In genomic region chr6:90523779-90524310, GRCh38 we compare ENCODE assay signal across 27 cellular contexts.
"Had no signal": no experiment of that assay in that cellular context is flagged by ENCODE, and none has a peak within 500 bp of the region (broad histone marks: within the 10 kb centered on the region; RNA-seq: fewer than 3 reads in every experiment).

No MANE protein-coding gene starts in this region.

- ATAC-seq: activated CD8-positive, alpha-beta T cell treated with anti-CD3 and anti-CD28 coated beads for 36 hours; activated naive CD4-positive, alpha-beta T cell treated with anti-CD3 and anti-CD28 coated beads, Interleukin-2, amount 50 U/mL, for 72 hours; gastrocnemius medialis; psoas muscle; upper lobe of right lung had no signal

- H3K4me3 Mint-ChIP-seq: activated CD8-positive, alpha-beta T cell treated with anti-CD3 and anti-CD28 coated beads for 36 hours; central memory CD8-positive, alpha-beta T cell; dendritic cell treated with granulocyte-macrophage colony-stimulating factor and Interleukin-4, amounts not matched to agents 40 ng/mL and 50 ng/mL, for 4 days; mesothelial cell of epicardium; naive B cell had no signal

- H3K4me1 Mint-ChIP-seq: central memory CD8-positive, alpha-beta T cell; mesothelial cell of epicardium; naive B cell had no signal

- H3K4me1 ChIP-seq: breast epithelium, gastrocnemius medialis, parathyroid adenoma, psoas muscle, right atrium auricular region, suprapubic skin, tibial artery, upper lobe of right lung had no signal

- DNase-seq: activated CD4-positive, alpha-beta T cell treated with anti-CD3 and anti-CD28 coated beads, Interleukin-2, amount 50 U/mL, for 1 hour; activated CD8-positive, alpha-beta T cell treated with anti-CD3 and anti-CD28 coated beads for 36 hours; activated naive CD4-positive, alpha-beta T cell; activated T-cell treated with anti-CD3 and anti-CD28 coated beads, Interleukin-2, amount 50 U/mL, for 48 hours; effector CD4-positive, alpha-beta T cell; erythroblast; gastrocnemius medialis; glutamatergic neuron; islet precursor cell; mammary epithelial cell; naive B cell; occipital lobe; psoas muscle; stimulated activated CD4-positive, alpha-beta T cell treated with anti-CD3 and anti-CD28 coated beads, Interleukin-15, amount 100 ng/mL, for 24 hours; stimulated activated CD4-positive, alpha-beta T cell treated with anti-CD3 and anti-CD28 coated beads, Interleukin-2, amount 100 ng/mL, for 24 hours; stimulated activated naive CD4-positive, alpha-beta T cell; T-helper 2 cell; tibial artery; upper lobe of right lung had no signal

- H3K27me3 ChIP-seq: breast epithelium, gastrocnemius medialis, right atrium auricular region, suprapubic skin, tibial artery, upper lobe of right lung had no signal

- H3K27ac Mint-ChIP-seq: activated CD8-positive, alpha-beta T cell treated with anti-CD3 and anti-CD28 coated beads for 36 hours; activated naive CD4-positive, alpha-beta T cell treated with anti-CD3 and anti-CD28 coated beads, Interleukin-2, amount 50 U/mL, for 72 hours; dendritic cell treated with granulocyte-macrophage colony-stimulating factor and Interleukin-4, amounts not matched to agents 40 ng/mL and 50 ng/mL, for 4 days; mesothelial cell of epicardium had no signal

- H3K9me3 Mint-ChIP-seq: activated CD8-positive, alpha-beta T cell treated with anti-CD3 and anti-CD28 coated beads for 36 hours; activated naive CD4-positive, alpha-beta T cell treated with anti-CD3 and anti-CD28 coated beads, Interleukin-2, amount 50 U/mL, for 72 hours; central memory CD8-positive, alpha-beta T cell; dendritic cell treated with granulocyte-macrophage colony-stimulating factor and Interleukin-4, amounts not matched to agents 40 ng/mL and 50 ng/mL, for 4 days; mesothelial cell of epicardium; naive B cell had no signal

- H3K27me3 Mint-ChIP-seq: activated CD8-positive, alpha-beta T cell treated with anti-CD3 and anti-CD28 coated beads for 36 hours; central memory CD8-positive, alpha-beta T cell; dendritic cell treated with granulocyte-macrophage colony-stimulating factor and Interleukin-4, amounts not matched to agents 40 ng/mL and 50 ng/mL, for 4 days; naive B cell had no signal

- H2AFZ ChIP-seq: parathyroid adenoma had no signal

- H3K36me3 ChIP-seq: breast epithelium had no signal

- H3K9me3 ChIP-seq: breast epithelium, gastrocnemius medialis, psoas muscle, right atrium auricular region, suprapubic skin, tibial artery, upper lobe of right lung had no signal

- H3K4me3 ChIP-seq: breast epithelium, gastrocnemius medialis, psoas muscle, right atrium auricular region, suprapubic skin, tibial artery, upper lobe of right lung had no signal

- H3K27ac ChIP-seq: breast epithelium, gastrocnemius medialis, parathyroid adenoma, psoas muscle, right atrium auricular region, suprapubic skin, tibial artery, upper lobe of right lung had no signal

- H3K9ac ChIP-seq: parathyroid adenoma had no signal
